ENCODE assay signal across 1 cellular context in the genomic region with DNA sequence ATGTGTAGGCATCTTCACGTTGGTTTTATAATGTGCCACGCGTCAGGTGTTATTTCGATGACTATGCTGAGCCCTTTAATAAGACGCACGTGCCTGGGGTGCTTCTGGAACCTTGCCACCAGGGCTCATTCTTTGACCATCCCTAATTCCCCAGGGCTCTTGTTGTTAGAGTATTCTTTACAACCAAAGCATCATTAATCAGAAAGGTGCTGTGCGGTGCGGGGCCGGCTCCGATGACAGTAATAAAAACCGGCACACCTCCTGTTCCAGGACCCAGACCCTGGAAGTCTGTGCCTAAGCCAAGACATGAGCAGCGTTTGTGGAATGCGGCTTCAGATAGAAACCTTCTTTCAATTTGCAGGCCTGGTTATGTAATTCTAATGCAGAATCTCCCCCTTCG.
TF ChIP-seq lines count a peak whose summit lies in the region.

No MANE protein-coding gene starts in this region.

TF ChIP-seq in HEK293, 187 proteins besides CTCF, POLR2A, EP300 and RAD21 (continued from another document):
- TF ChIP-seq, protein P1, sequence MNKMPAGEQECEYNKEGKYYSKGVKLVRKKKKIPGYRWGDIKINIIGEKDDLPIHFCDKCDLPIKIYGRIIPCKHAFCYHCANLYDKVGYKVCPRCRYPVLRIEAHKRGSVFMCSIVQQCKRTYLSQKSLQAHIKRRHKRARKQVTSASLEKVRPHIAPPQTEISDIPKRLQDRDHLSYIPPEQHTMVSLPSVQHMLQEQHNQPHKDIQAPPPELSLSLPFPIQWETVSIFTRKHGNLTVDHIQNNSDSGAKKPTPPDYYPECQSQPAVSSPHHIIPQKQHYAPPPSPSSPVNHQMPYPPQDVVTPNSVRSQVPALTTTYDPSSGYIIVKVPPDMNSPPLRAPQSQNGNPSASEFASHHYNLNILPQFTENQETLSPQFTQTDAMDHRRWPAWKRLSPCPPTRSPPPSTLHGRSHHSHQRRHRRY (tag by site-specific recombination; IDR thresholded peaks at IDR 0.05), result no peak
TF ChIP-seq in HEK293: peak in this region for 52.
